8 cellular contexts compared by ENCODE assay signal in genomic region chr11:63838150-63838681, GRCh38. TPM values are rescaled to one million over a fixed set of nuclear protein-coding genes. Genes with fewer than 3 reads are reported as not detected.
DNase-seq lines count a peak whose midpoint lies in the region; ATAC-seq and TF ChIP-seq lines count a peak whose summit lies in the region.

No MANE protein-coding gene starts in this region.

- peak overlapping the region; percentile 2; the same call in 1 of the 2 replicates for H3K27ac ChIP-seq in SJSA1

- H3K27me3 ChIP-seq in SJSA1 (replicated peaks) = no peaks in the 10 kb centered on the region

- no peak for TF ChIP-seq CTCF in fibroblast of mammary gland (conservative IDR thresholded peaks at IDR 0.05; ENCODE audit: control insufficient read depth, insufficient read depth, low read depth, low read length)

- no peaks in the 10 kb centered on the region for H3K9me3 ChIP-seq in SJSA1 (replicated peaks)

- DNase-seq in SJSA1 (ENCODE audit: low read depth in 1 of 2, low spot score in 2 of 2) = no peak
- DNase-seq in fibroblast of mammary gland (ENCODE audit: low read depth) = no peak
- peak; percentile 90 for DNase-seq in renal cortical epithelial cell (ENCODE audit: low read depth)
- no peak for DNase-seq in stimulated activated CD4-positive, alpha-beta T cell treated with anti-CD3 and anti-CD28 coated beads, Interleukin-12 subunit alpha, Interleukin-12 subunit beta, amount 100 ng/mL, for 4 hours
- DNase-seq in SIG-M5 treated with dmso at 0.1 percent for 504 hours (lab: John Stamatoyannopoulos, UW; ENCODE audit: unreplicated experiment) = no peak

- H3K4me3 ChIP-seq in SJSA1 (peak overlapping the region; percentile 96), fibroblast of mammary gland (ENCODE audit: control insufficient read depth, low read depth, low read length) (peak overlapping the region; percentile 47)

- H3K4me1 ChIP-seq in SJSA1 (replicated peaks) = peaks cover 33% of the 10 kb centered on the region

- ATAC-seq in GM18907 (IDR thresholded peaks at IDR 0.05; ENCODE audit: unreplicated experiment) (peak; percentile 0), GM21723 (IDR thresholded peaks at IDR 0.05; ENCODE audit: unreplicated experiment) (no peak), HG02678 (IDR thresholded peaks at IDR 0.05; ENCODE audit: unreplicated experiment) (no peak)

- H3K36me3 ChIP-seq in SJSA1 = peaks cover 38% of the 10 kb centered on the region

RNA-seq across cellular contexts. Expression of gene MARK2, which starts 0.7 kb away (rescaled TPM):
- total RNA-seq in SJSA1 (2014; rRNA removed; shearing (Covaris generic)) = 23.1 and 29.6 TPM in 2 replicates
- total RNA-seq in renal cortical epithelial cell = 12.5 and 25.2 TPM in 2 replicates

RNA-seq across cellular contexts. Expression of gene SPINDOC, which starts 25.0 kb away (rescaled TPM):
- 89.3 and 95.5 TPM in 2 replicates for total RNA-seq in SJSA1 (2014; rRNA removed; shearing (Covaris generic))
- 11.8 and 12.6 TPM in 2 replicates for total RNA-seq in renal cortical epithelial cell
